In the genomic region with DNA sequence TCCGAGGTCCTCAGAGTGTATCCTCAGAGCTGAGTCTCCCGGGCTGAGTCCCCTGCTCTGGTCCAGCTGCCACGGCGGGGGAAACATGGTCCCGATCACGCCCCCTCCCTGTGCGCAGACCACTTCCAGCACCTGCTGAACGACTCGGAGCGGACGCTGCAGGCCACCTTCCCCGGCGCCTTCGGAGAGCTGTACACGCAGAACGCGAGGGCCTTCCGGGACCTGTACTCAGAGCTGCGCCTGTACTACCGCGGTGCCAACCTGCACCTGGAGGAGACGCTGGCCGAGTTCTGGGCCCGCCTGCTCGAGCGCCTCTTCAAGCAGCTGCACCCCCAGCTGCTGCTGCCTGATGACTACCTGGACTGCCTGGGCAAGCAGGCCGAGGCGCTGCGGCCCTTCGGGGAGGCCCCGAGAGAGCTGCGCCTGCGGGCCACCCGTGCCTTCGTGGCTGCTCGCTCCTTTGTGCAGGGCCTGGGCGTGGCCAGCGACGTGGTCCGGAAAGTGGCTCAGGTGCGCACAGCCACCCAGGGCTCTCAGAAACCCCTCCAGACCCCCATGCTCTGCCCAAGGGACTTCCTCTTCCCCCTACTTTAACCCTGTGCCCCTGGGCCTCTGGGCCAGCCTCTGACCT, we compare ENCODE assay signal across 15 cellular contexts. TPM values are rescaled to one million over a fixed set of nuclear protein-coding genes. Genes with fewer than 3 reads are reported as not detected.
DNase-seq lines count a peak whose midpoint lies in the region; ATAC-seq and TF ChIP-seq lines count a peak whose summit lies in the region.
"Had no signal": no experiment of that assay in that cellular context is flagged by ENCODE, and none has a peak within 500 bp of the region (broad histone marks: within the 10 kb centered on the region; RNA-seq: fewer than 3 reads in every experiment).

No MANE protein-coding gene starts in this region.

- no peaks in the 10 kb centered on the region for H3K27me3 Mint-ChIP-seq in T-helper 17 cell
- no peaks in the 10 kb centered on the region for H3K27me3 Mint-ChIP-seq in progenitor cell of endocrine pancreas
- H3K27me3 Mint-ChIP-seq: activated CD4-positive, alpha-beta T cell treated with anti-CD3 and anti-CD28 coated beads, Interleukin-2, amount 10 ng/mL, durations not matched to agents 7 days and 5 days; activated T-helper 17 cell treated with anti-CD3 and anti-CD28 coated beads, Interleukin-2, amount 50 U/mL, for 72 hours had no signal

- no peak for TF ChIP-seq CTCF in progenitor cell of endocrine pancreas (IDR thresholded peaks at IDR 0.05; ENCODE audit: unreplicated experiment)

- H3K9me3 ChIP-seq in T-helper 17 cell (ENCODE audit: control insufficient read depth, low read length, poor library complexity, severe bottlenecking) (no peaks in the 10 kb centered on the region), right cardiac atrium (ENCODE audit: control insufficient read depth, low read length) (no peaks in the 10 kb centered on the region)
- H3K9me3 ChIP-seq: stomach had no signal

- WGBS in right cardiac atrium: 94% methylated on average over 41 of the region's 41 CpGs

- H3K4me1 Mint-ChIP-seq in T-helper 17 cell: no peaks in the 10 kb centered on the region
- peaks cover 8% of the 10 kb centered on the region for H3K4me1 Mint-ChIP-seq in progenitor cell of endocrine pancreas (ENCODE audit: low read depth)
- H3K4me1 Mint-ChIP-seq: activated CD4-positive, alpha-beta T cell treated with anti-CD3 and anti-CD28 coated beads, Interleukin-2, amount 10 ng/mL, durations not matched to agents 7 days and 5 days; activated T-helper 17 cell treated with anti-CD3 and anti-CD28 coated beads, Interleukin-2, amount 50 U/mL, for 72 hours had no signal

- H3K4me3 Mint-ChIP-seq in T-helper 17 cell (no peak overlapping the region), progenitor cell of endocrine pancreas (ENCODE audit: low read depth) (no peak overlapping the region)
- H3K4me3 Mint-ChIP-seq: activated CD4-positive, alpha-beta T cell treated with anti-CD3 and anti-CD28 coated beads, Interleukin-2, amount 10 ng/mL, durations not matched to agents 7 days and 5 days; activated T-helper 17 cell treated with anti-CD3 and anti-CD28 coated beads, Interleukin-2, amount 50 U/mL, for 72 hours had no signal

- no peaks in the 10 kb centered on the region for H3K27me3 ChIP-seq in right cardiac atrium (ENCODE audit: control insufficient read depth, insufficient read depth)
- H3K27me3 ChIP-seq: foreskin keratinocyte had no signal

- ATAC-seq in T-helper 17 cell (no peak), right cardiac atrium (no peak), HG02763 (IDR thresholded peaks at IDR 0.05; ENCODE audit: unreplicated experiment) (no peak), SK-N-SH treated with all-trans-retinoic acid at 6 μM for 48 hours (no peak)
- ATAC-seq: activated T-helper 17 cell treated with anti-CD3 and anti-CD28 coated beads, Interleukin-2, amount 50 U/mL, for 72 hours; foreskin keratinocyte had no signal

- no peaks in the 10 kb centered on the region for H3K4me1 ChIP-seq in right cardiac atrium (ENCODE audit: control insufficient read depth, insufficient read depth, low read length)

- intact Hi-C loops in right cardiac atrium (cut with DNase I): no loop called here

- H3K9me3 Mint-ChIP-seq in progenitor cell of endocrine pancreas (ENCODE audit: low read depth): no peaks in the 10 kb centered on the region
- H3K9me3 Mint-ChIP-seq: activated CD4-positive, alpha-beta T cell treated with anti-CD3 and anti-CD28 coated beads, Interleukin-2, amount 10 ng/mL, durations not matched to agents 7 days and 5 days; activated T-helper 17 cell treated with anti-CD3 and anti-CD28 coated beads, Interleukin-2, amount 50 U/mL, for 72 hours had no signal

- no peaks in the 10 kb centered on the region for H3K36me3 Mint-ChIP-seq in T-helper 17 cell (ENCODE audit: low read depth)
- peaks cover 4% of the 10 kb centered on the region for H3K36me3 Mint-ChIP-seq in progenitor cell of endocrine pancreas (ENCODE audit: insufficient read depth)

- DNase-seq in activated CD4-positive, alpha-beta T cell treated with anti-CD3 and anti-CD28 coated beads for 48 hours: peak; percentile 1
- no peak for DNase-seq in activated CD4-positive, alpha-beta T cell treated with anti-CD3 and anti-CD28 coated beads for 1 hour
- DNase-seq in T-helper 17 cell (peak in 2 of 3 donors; percentile 5 to 8), right cardiac atrium (peak; percentile 14 to 43 (median 35)), progenitor cell of endocrine pancreas (ENCODE audit: low spot score, unreplicated experiment) (no peak)
- DNase-seq in stimulated activated naive CD4-positive, alpha-beta T cell (lab: John Stamatoyannopoulos, UW): no peak
- DNase-seq: activated CD4-positive, alpha-beta T cell treated with anti-CD3 and anti-CD28 coated beads, Interleukin-2, amount 10 ng/mL, durations not matched to agents 7 days and 5 days; foreskin keratinocyte; GOT3; NCI-H1436 treated with DMSO at 0.1 percent for 48 hours; NCI-H510A; stomach had no signal

- H3K27ac ChIP-seq in right cardiac atrium (ENCODE audit: low read length): no peak overlapping the region
- H3K27ac ChIP-seq: foreskin keratinocyte, stomach had no signal

- H3K27ac Mint-ChIP-seq in T-helper 17 cell: no peak overlapping the region
- H3K27ac Mint-ChIP-seq in progenitor cell of endocrine pancreas: peak overlapping the region; percentile 67
- H3K27ac Mint-ChIP-seq: activated CD4-positive, alpha-beta T cell treated with anti-CD3 and anti-CD28 coated beads, Interleukin-2, amount 10 ng/mL, durations not matched to agents 7 days and 5 days; activated T-helper 17 cell treated with anti-CD3 and anti-CD28 coated beads, Interleukin-2, amount 50 U/mL, for 72 hours had no signal

- no peak overlapping the region for H3K4me3 ChIP-seq in right cardiac atrium (ENCODE audit: low read length)
- H3K4me3 ChIP-seq: stomach had no signal

TF ChIP-seq in SK-N-SH treated with all-trans-retinoic acid at 6 μM for 48 hours, 23 proteins besides CTCF, POLR2A, EP300 and RAD21 (continues in another document):
- TF ChIP-seq TSHZ2 (CRISPR knock-in tag; IDR thresholded peaks at IDR 0.05) (no peak), OSR1 (CRISPR knock-in tag; IDR thresholded peaks at IDR 0.05) (no peak), PPARA (CRISPR knock-in tag; IDR thresholded peaks at IDR 0.05; ENCODE audit: borderline replicate concordance) (no peak), TOX (CRISPR knock-in tag; IDR thresholded peaks at IDR 0.05; ENCODE audit: borderline replicate concordance) (no peak), ARNTL (CRISPR knock-in tag; IDR thresholded peaks at IDR 0.05; ENCODE audit: borderline replicate concordance, low read depth) (no peak), ZNF565 (CRISPR knock-in tag; conservative IDR thresholded peaks at IDR 0.05; ENCODE audit: low read depth) (no peak), ISL1 (CRISPR knock-in tag; IDR thresholded peaks at IDR 0.05) (no peak), GLIS3 (CRISPR knock-in tag; IDR thresholded peaks at IDR 0.05) (no peak), CSDC2 (CRISPR knock-in tag; IDR thresholded peaks at IDR 0.05) (no peak), SNAI2 (CRISPR knock-in tag; IDR thresholded peaks at IDR 0.05) (no peak), ZNF70 (CRISPR knock-in tag; IDR thresholded peaks at IDR 0.05) (no peak), TCF4 (CRISPR knock-in tag; IDR thresholded peaks at IDR 0.05; ENCODE audit: borderline replicate concordance) (no peak), RARB (CRISPR knock-in tag; IDR thresholded peaks at IDR 0.05) (no peak), ZFP3 (CRISPR knock-in tag; IDR thresholded peaks at IDR 0.05) (no peak), BACH2 (CRISPR knock-in tag; IDR thresholded peaks at IDR 0.05; ENCODE audit: borderline replicate concordance) (no peak)
- TF ChIP-seq, protein P1, sequence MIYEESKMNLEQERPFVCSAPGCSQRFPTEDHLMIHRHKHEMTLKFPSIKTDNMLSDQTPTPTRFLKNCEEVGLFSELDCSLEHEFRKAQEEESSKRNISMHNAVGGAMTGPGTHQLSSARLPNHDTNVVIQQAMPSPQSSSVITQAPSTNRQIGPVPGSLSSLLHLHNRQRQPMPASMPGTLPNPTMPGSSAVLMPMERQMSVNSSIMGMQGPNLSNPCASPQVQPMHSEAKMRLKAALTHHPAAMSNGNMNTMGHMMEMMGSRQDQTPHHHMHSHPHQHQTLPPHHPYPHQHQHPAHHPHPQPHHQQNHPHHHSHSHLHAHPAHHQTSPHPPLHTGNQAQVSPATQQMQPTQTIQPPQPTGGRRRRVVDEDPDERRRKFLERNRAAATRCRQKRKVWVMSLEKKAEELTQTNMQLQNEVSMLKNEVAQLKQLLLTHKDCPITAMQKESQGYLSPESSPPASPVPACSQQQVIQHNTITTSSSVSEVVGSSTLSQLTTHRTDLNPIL (CRISPR knock-in tag; IDR thresholded peaks at IDR 0.05; ENCODE audit: low read depth): no peak

RNA-seq across cellular contexts. Expression of gene GPC1, which starts 26.7 kb away (rescaled TPM):
- 1 to 10 TPM; 1.5 to 1.7 TPM for total RNA-seq in T-helper 17 cell
- total RNA-seq in right cardiac atrium: 100 to 1,000 TPM in 2 of 4 donors, 10 to 100 TPM in 2; 75.8 to 107 (median 94.8) TPM
- polyA plus RNA-seq in right cardiac atrium: 118 TPM
- total RNA-seq in progenitor cell of endocrine pancreas: 88.5 and 91.4 TPM in 2 replicates

Comparison
In these comparisons a context has a peak if more than half of its experiments do, and no peak if none do; other contexts are left out.
1. DNase-seq: peak in activated CD4-positive, alpha-beta T cell treated with anti-CD3 and anti-CD28 coated beads for 48 hours (single experiment), T-helper 17 cell (2 of 3) and right cardiac atrium (3 of 3); none in activated CD4-positive, alpha-beta T cell treated with anti-CD3 and anti-CD28 coated beads for 1 hour (single experiment), progenitor cell of endocrine pancreas (single experiment) and stimulated activated naive CD4-positive, alpha-beta T cell (0 of 6).
2. RNA of gene GPC1, which starts 26.7 kb away (total RNA-seq): 75.8 to 107 TPM in right cardiac atrium and 88.5 to 91.4 TPM in progenitor cell of endocrine pancreas; 1.5 to 1.7 TPM in T-helper 17 cell; every median in the first group is over 10 times any median in the second.